10 cellular contexts compared by ENCODE assay signal in the genomic region with DNA sequence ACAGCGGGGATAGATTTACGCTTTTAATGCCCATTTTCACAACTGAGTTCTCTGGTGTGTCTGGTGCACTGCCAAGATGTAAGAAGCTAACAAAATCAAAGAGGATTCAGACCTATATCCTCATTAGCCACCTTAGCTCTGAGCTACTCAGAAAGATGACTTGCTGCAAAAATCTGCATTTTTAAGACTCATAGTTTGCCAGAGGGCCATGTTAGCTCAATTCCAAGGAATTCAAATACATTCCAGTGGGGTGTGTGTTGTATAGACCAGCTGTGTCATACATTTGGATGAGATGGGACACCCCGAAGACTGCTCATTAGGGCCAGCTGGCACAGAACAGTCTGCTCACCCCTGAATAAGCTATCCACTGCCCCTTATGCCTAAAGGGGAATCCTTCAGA. TPM values are rescaled to one million over a fixed set of nuclear protein-coding genes. Genes with fewer than 3 reads are reported as not detected.
DNase-seq lines count a peak whose midpoint lies in the region; ATAC-seq and TF ChIP-seq lines count a peak whose summit lies in the region.
"Had no signal": no experiment of that assay in that cellular context is flagged by ENCODE, and none has a peak within 500 bp of the region (broad histone marks: within the 10 kb centered on the region; RNA-seq: fewer than 3 reads in every experiment).

No MANE protein-coding gene starts in this region.

- H3K4me1 Mint-ChIP-seq in T-cell = peaks cover 98 to 100% (median 100%) of the 10 kb centered on the region in 3 donors
- H3K4me1 Mint-ChIP-seq in stimulated activated memory B cell treated with anti-CD40 and anti-IgM and Interleukin-4, amounts not matched to agents 10 μg/mL and 1 μg/mL and 100 μg/mL, for 72 hours = peaks cover 46% of the 10 kb centered on the region

- intact Hi-C loops in esophagus squamous epithelium (cut with DNase I) = loop anchor here (10.0 kb wide), 1 partner anchor 47 kb away; a partner anchor contains a TSS

- DNase-seq in GM04503 (ENCODE audit: low read depth) (peak; percentile 87), T-cell (no peak), esophagus squamous epithelium (lab: John Stamatoyannopoulos, UW) (no peak)
- DNase-seq in stimulated activated naive CD4-positive, alpha-beta T cell (lab: John Stamatoyannopoulos, UW) = no peak
- DNase-seq: activated gamma-delta T cell; NCI-H2227 treated with DMSO at 0.1 percent for 48 hours; stimulated activated CD4-positive, alpha-beta T cell treated with anti-CD3 and anti-CD28 coated beads, Interleukin-2, amount 100 ng/mL, for 48 hours had no signal

- no peaks in the 10 kb centered on the region for H3K27me3 ChIP-seq in esophagus squamous epithelium

- H3K9me3 ChIP-seq in esophagus squamous epithelium = no peaks in the 10 kb centered on the region

- POLR2A ChIA-PET in T-cell (lab: Charles Lee) = no interaction called here

- no peak for TF ChIP-seq CTCF in esophagus squamous epithelium (IDR thresholded peaks at IDR 0.05)

- peaks cover 89% of the 10 kb centered on the region for H3K36me3 Mint-ChIP-seq in T-cell
- H3K36me3 Mint-ChIP-seq in stimulated activated memory B cell treated with anti-CD40 and anti-IgM and Interleukin-4, amounts not matched to agents 10 μg/mL and 1 μg/mL and 100 μg/mL, for 72 hours = peaks cover 67% of the 10 kb centered on the region

- no peak overlapping the region for H3K4me3 ChIP-seq in esophagus squamous epithelium

- ATAC-seq in T-cell (replicated peaks in 1 of 4) (no peak), HG02885 (IDR thresholded peaks at IDR 0.05; ENCODE audit: poor library complexity, unreplicated experiment) (no peak), HG03469 (IDR thresholded peaks at IDR 0.05; ENCODE audit: unreplicated experiment) (no peak)
- no peak for ATAC-seq in stimulated activated memory B cell treated with anti-CD40 and anti-IgM and Interleukin-4, amounts not matched to agents 10 μg/mL and 1 μg/mL and 100 μg/mL, for 72 hours

- TF ChIP-seq POLR2A in esophagus squamous epithelium (IDR thresholded peaks at IDR 0.05) = no peak

- H3K4me1 ChIP-seq in esophagus squamous epithelium = peaks cover 29 to 65% (median 44%) of the 10 kb centered on the region in 3 donors

- H3K9me3 Mint-ChIP-seq in T-cell = no peaks in the 10 kb centered on the region
- no peaks in the 10 kb centered on the region for H3K9me3 Mint-ChIP-seq in stimulated activated memory B cell treated with anti-CD40 and anti-IgM and Interleukin-4, amounts not matched to agents 10 μg/mL and 1 μg/mL and 100 μg/mL, for 72 hours

- CTCF ChIA-PET in T-cell (lab: Charles Lee) = interaction anchor here in 1 of 2 donors (0.7 to 1.2 kb wide), 2 partner anchors 21 to 32 kb away, joined by 3 read pairs; no protein-coding TSS in a partner anchor

- H3K27ac Mint-ChIP-seq in T-cell = peak overlapping the region; percentile 95 to 99
- H3K27ac Mint-ChIP-seq in stimulated activated memory B cell treated with anti-CD40 and anti-IgM and Interleukin-4, amounts not matched to agents 10 μg/mL and 1 μg/mL and 100 μg/mL, for 72 hours = peak overlapping the region; percentile 72

- peak overlapping the region in 1 of 3 donors; percentile 98 for H3K4me3 Mint-ChIP-seq in T-cell
- no peak overlapping the region for H3K4me3 Mint-ChIP-seq in stimulated activated memory B cell treated with anti-CD40 and anti-IgM and Interleukin-4, amounts not matched to agents 10 μg/mL and 1 μg/mL and 100 μg/mL, for 72 hours

- WGBS in esophagus squamous epithelium, 2 donors = 48 to 64% methylated on average over 2 to 3 of the region's 3 CpGs

- H3K36me3 ChIP-seq in esophagus squamous epithelium = peaks cover 4 to 88% (median 15%) of the 10 kb centered on the region in 3 donors

- H3K27ac ChIP-seq in esophagus squamous epithelium = peak overlapping the region in 3 of 4 donors; percentile 76 to 85 (median 81)

- H3K27me3 Mint-ChIP-seq in T-cell = no peaks in the 10 kb centered on the region
- no peaks in the 10 kb centered on the region for H3K27me3 Mint-ChIP-seq in stimulated activated memory B cell treated with anti-CD40 and anti-IgM and Interleukin-4, amounts not matched to agents 10 μg/mL and 1 μg/mL and 100 μg/mL, for 72 hours

RNA-seq across cellular contexts. Expression of a gene that starts 8.9 kb away (rescaled TPM):
- total RNA-seq in T-cell = 100 to 1,000 TPM; 128 to 234 (median 222) TPM
- total RNA-seq in esophagus squamous epithelium = 10 to 100 TPM; 55.3 to 73.3 (median 66.5) TPM

RNA-seq across cellular contexts. Expression of a gene that starts 36.0 kb away (rescaled TPM):
- 10 to 100 TPM in 4 of 5 donors, 1 to 10 TPM in 1; 3.6 to 28.1 (median 10.9) TPM for total RNA-seq in T-cell
- 10 to 100 TPM in 1 of 4 donors, 1 to 10 TPM in 2, under 1 TPM in 1; 0.57 to 42.4 (median 1.8) TPM for total RNA-seq in esophagus squamous epithelium

RNA-seq across cellular contexts. Expression of a gene that starts 51.5 kb away (rescaled TPM):
- total RNA-seq in T-cell (10 to 100 TPM; 33.2 to 42.3 (median 36.3) TPM), esophagus squamous epithelium (10 to 100 TPM; 21.4 to 32.4 (median 26.8) TPM)

RNA-seq across cellular contexts. Expression of a gene that starts 51.6 kb away (rescaled TPM):
- total RNA-seq in T-cell (10 to 100 TPM; 28.5 to 36.7 (median 31.5) TPM), esophagus squamous epithelium (10 to 100 TPM; 15.4 to 53.6 (median 26.9) TPM)
